Comparison of ENCODE assay signal across 7 cellular contexts in genomic region chr7:43673243-43673976, GRCh38. TPM values are rescaled to one million over a fixed set of nuclear protein-coding genes. Genes with fewer than 3 reads are reported as not detected.
DNase-seq lines count a peak whose midpoint lies in the region; ATAC-seq and TF ChIP-seq lines count a peak whose summit lies in the region.
"Not testable (repeated sequence)": the region's sequence is repeated elsewhere in the genome, so short reads cannot be mapped to it uniquely, and the experiment has no call there.

No MANE protein-coding gene starts in this region.

- not testable (repeated sequence) for H3K14ac ChIP-seq in IMR-90 (replicated peaks; ENCODE audit: low read depth, low read length)

- H3K27ac Mint-ChIP-seq in activated T-cell treated with anti-CD3 and anti-CD28 coated beads, Interleukin-2, amount 50 U/mL, for 72 hours: peak overlapping the region; percentile 42
- H3K27ac Mint-ChIP-seq in MCF 10A (ENCODE audit: low read depth, unreplicated experiment): peak overlapping the region; percentile 89

- H3K56ac ChIP-seq in IMR-90 (ENCODE audit: extremely low read depth, insufficient read depth, low read length): not testable (repeated sequence)

- H3K4me3 ChIP-seq in DOHH2 (ENCODE audit: low read length): peak overlapping the region; percentile 59
- H3K4me3 ChIP-seq in IMR-90 (ENCODE audit: insufficient read depth, low read depth, low read length); OCI-LY1 (ENCODE audit: low read depth, low read length, poor library complexity, severe bottlenecking); osteoblast (ENCODE audit: insufficient read depth, low read length): not testable (repeated sequence)

- peak overlapping the region; percentile 59; the same call in 1 of the 2 replicates for H2BK120ac ChIP-seq in IMR-90 (ENCODE audit: low read depth, low read length)

- H3K27ac ChIP-seq in DOHH2 (ENCODE audit: low read depth, low read length): peak overlapping the region; percentile 73
- peak overlapping the region; percentile 31; the same call in 1 of the 2 replicates for H3K27ac ChIP-seq in IMR-90 (ENCODE audit: insufficient read depth, low read length)
- peak overlapping the region; percentile 13 for H3K27ac ChIP-seq in OCI-LY1 (ENCODE audit: low read depth, low read length, poor library complexity, severe bottlenecking)
- peak overlapping the region; percentile 69 for H3K27ac ChIP-seq in osteoblast (ENCODE audit: low read depth, low read length)

- CTCF ChIA-PET in IMR-90 (lab: Yijun Ruan, JAX): interaction anchor here (0.9 kb wide), 1 partner anchor 27 kb away, joined by 3 read pairs; no protein-coding TSS in a partner anchor
- CTCF ChIA-PET in MCF 10A (lab: Yijun Ruan, JAX): interaction anchor here (0.6 to 1.3 kb wide), 3 partner anchors 27 to 91 kb away, joined by 4 to 8 read pairs (median 8); partner anchors contain the start of gene STK17A

- H4K20me1 ChIP-seq in DOHH2 (ENCODE audit: control insufficient read depth, insufficient read depth, low read depth, low read length); IMR-90 (ENCODE audit: insufficient read depth, low read length); OCI-LY1 (ENCODE audit: insufficient read depth, low read length); osteoblast (ENCODE audit: insufficient read depth, low read length): not testable (repeated sequence)

- H3K9ac ChIP-seq in IMR-90 (ENCODE audit: low read depth, low read length); OCI-LY1 (ENCODE audit: low read length): not testable (repeated sequence)

- H4K5ac ChIP-seq in IMR-90 (ENCODE audit: low read depth, low read length): peak overlapping the region; percentile 80; the same call in 1 of the 2 replicates

- H3K9me3 ChIP-seq in DOHH2 (ENCODE audit: control insufficient read depth, insufficient read depth, low read length): peaks cover 62% of the 10 kb centered on the region
- H3K9me3 ChIP-seq in IMR-90 (ENCODE audit: control insufficient read depth, insufficient read depth, low read length); osteoblast (ENCODE audit: low read depth, low read length): not testable (repeated sequence)
- H3K9me3 ChIP-seq in OCI-LY1 (ENCODE audit: low read length): peaks cover 31% of the 10 kb centered on the region

- in situ Hi-C loops in IMR-90 (cut with MboI; ENCODE audit: low sequenced_read_pairs): not testable (repeated sequence)

- intact Hi-C loops in IMR-90 (cut with micrococcal nuclease); MCF 10A (cut with micrococcal nuclease): not testable (repeated sequence)

- not testable (repeated sequence) for TF ChIP-seq CTCF in DOHH2 (IDR thresholded peaks at IDR 0.05; ENCODE audit: low read depth, low read length, poor library complexity, severe bottlenecking); IMR-90 (conservative IDR thresholded peaks at IDR 0.05; ENCODE audit: low read depth, low read length); OCI-LY1 (IDR thresholded peaks at IDR 0.05; ENCODE audit: low read length); MCF 10A (IDR thresholded peaks at IDR 0.05; ENCODE audit: unreplicated experiment); osteoblast (IDR thresholded peaks at IDR 0.05; ENCODE audit: extremely low read depth, low read depth, low read length)

- not testable (repeated sequence) for H3K9me1 ChIP-seq in IMR-90 (ENCODE audit: insufficient read depth, low read length)

- H3K27me3 ChIP-seq in DOHH2 (ENCODE audit: control insufficient read depth, low read length); IMR-90 (ENCODE audit: control insufficient read depth, insufficient read depth, low read length); OCI-LY1 (ENCODE audit: insufficient read depth, low read length); osteoblast (ENCODE audit: insufficient read depth, low read length): not testable (repeated sequence)

- POLR2A ChIA-PET in IMR-90 (lab: Charles Lee; ENCODE audit: unreplicated experiment): not testable (repeated sequence)
- POLR2A ChIA-PET in MCF 10A (lab: Yijun Ruan, JAX): interaction anchor here (0.6 to 2.7 kb wide), 8 partner anchors 22 to 106 kb away, joined by 3 to 9 read pairs (median 4); partner anchors contain the start of gene STK17A

- peak overlapping the region; percentile 13 to 71; a peak in 3 of 4 replicates for H4K8ac ChIP-seq in IMR-90 (ENCODE audit: low read depth in 2 of 2, low read length in 2 of 2)

- H3K4ac ChIP-seq in IMR-90 (ENCODE audit: low read depth, low read length): peak overlapping the region; percentile 64; the same call in 1 of the 2 replicates

- peaks cover 89% of the 10 kb centered on the region for H3K4me1 ChIP-seq in DOHH2 (ENCODE audit: control insufficient read depth, low read length)
- H3K4me1 ChIP-seq in IMR-90 (ENCODE audit: control insufficient read depth, insufficient read depth, low read length); osteoblast (ENCODE audit: insufficient read depth, low read length): not testable (repeated sequence)
- H3K4me1 ChIP-seq in OCI-LY1 (ENCODE audit: insufficient read depth, low read length, severe bottlenecking): peaks cover 10% of the 10 kb centered on the region

- dilution Hi-C loops in IMR-90 (cut with HindIII; ENCODE audit: low sequenced_read_pairs, unreplicated experiment): not testable (repeated sequence)

- H3K27me3 Mint-ChIP-seq in activated T-cell treated with anti-CD3 and anti-CD28 coated beads, Interleukin-2, amount 50 U/mL, for 72 hours (ENCODE audit: low read depth); MCF 10A (ENCODE audit: insufficient read depth, unreplicated experiment): not testable (repeated sequence)

- H3K79me1 ChIP-seq in IMR-90 (ENCODE audit: low read depth in 1 of 2, low read length in 2 of 2): peaks cover 14 to 42% of the 10 kb centered on the region in 2 experiments

- H3K79me2 ChIP-seq in DOHH2 (ENCODE audit: control insufficient read depth, low read length) (peaks cover 97% of the 10 kb centered on the region), OCI-LY1 (ENCODE audit: insufficient read depth, low read length) (peaks cover 81% of the 10 kb centered on the region), osteoblast (ENCODE audit: insufficient read depth, low read length) (peaks cover 73% of the 10 kb centered on the region)

- H3K18ac ChIP-seq in IMR-90 (ENCODE audit: low read depth, low read length): peak overlapping the region; percentile 92; the same call in 1 of the 2 replicates

- not testable (repeated sequence) for TF ChIP-seq RAD21 in IMR-90 (IDR thresholded peaks at IDR 0.05; ENCODE audit: low read length)

- TF ChIP-seq POLR2A in IMR-90 (IDR thresholded peaks at IDR 0.05; ENCODE audit: low read depth, low read length): not testable (repeated sequence)

- H3K36me3 Mint-ChIP-seq in activated T-cell treated with anti-CD3 and anti-CD28 coated beads, Interleukin-2, amount 50 U/mL, for 72 hours (ENCODE audit: insufficient read depth in 2 of 2): peaks cover 31 to 37% of the 10 kb centered on the region in 2 donors
- H3K36me3 Mint-ChIP-seq in MCF 10A (ENCODE audit: insufficient read depth, unreplicated experiment): not testable (repeated sequence)

- H2AK9ac ChIP-seq in IMR-90 (replicated peaks; ENCODE audit: low read depth, low read length, poor library complexity): not testable (repeated sequence)

- peak overlapping the region; percentile 97; the same call in 2 of the 3 replicates for H2BK15ac ChIP-seq in IMR-90 (ENCODE audit: low read depth, low read length)

- peaks cover 88% of the 10 kb centered on the region for H3K4me1 Mint-ChIP-seq in activated T-cell treated with anti-CD3 and anti-CD28 coated beads, Interleukin-2, amount 50 U/mL, for 72 hours (ENCODE audit: low read depth)
- H3K4me1 Mint-ChIP-seq in MCF 10A (ENCODE audit: insufficient read depth, unreplicated experiment): peaks cover 18% of the 10 kb centered on the region

- peak overlapping the region; percentile 60; the same call in 1 of the 2 replicates for H2BK20ac ChIP-seq in IMR-90 (ENCODE audit: low read depth, low read length)

- H2BK5ac ChIP-seq in IMR-90 (ENCODE audit: low read depth, low read length, poor library complexity, severe bottlenecking): peak overlapping the region; percentile 80

- not testable (repeated sequence) for ATAC-seq in IMR-90 (ENCODE audit: low read depth); activated T-cell treated with anti-CD3 and anti-CD28 coated beads, Interleukin-2, amount 50 U/mL, for 72 hours (replicated peaks in 1 of 2)

- not testable (repeated sequence) for H3K23ac ChIP-seq in IMR-90 (ENCODE audit: low read depth, low read length)

- not testable (repeated sequence) for H3K9me2 ChIP-seq in DOHH2 (replicated peaks; ENCODE audit: control insufficient read depth, low read length); OCI-LY1 (ENCODE audit: low read depth, low read length)

- H3K4me2 ChIP-seq in DOHH2 (ENCODE audit: low read length): peak overlapping the region; percentile 54
- not testable (repeated sequence) for H3K4me2 ChIP-seq in IMR-90 (ENCODE audit: low read depth, low read length); OCI-LY1 (ENCODE audit: low read length); osteoblast (ENCODE audit: insufficient read depth, low read length)

- no CpG with 5 or more reads among the region's 5 CpGs for WGBS in IMR-90 (ENCODE audit: extremely low coverage in 2 of 2, insufficient read length in 1 of 2), 2 experiments

- not testable (repeated sequence) for DNase-seq in IMR-90; activated T-cell treated with anti-CD3 and anti-CD28 coated beads, Interleukin-2, amount 50 U/mL, for 72 hours; MCF 10A (ENCODE audit: unreplicated experiment); osteoblast (ENCODE audit: insufficient read length, low spot score, missing footprints)
- DNase-seq in glomerular visceral epithelial cell (ENCODE audit: extremely low spot score): peak; percentile 60

- not testable (repeated sequence) for H3K4me3 Mint-ChIP-seq in activated T-cell treated with anti-CD3 and anti-CD28 coated beads, Interleukin-2, amount 50 U/mL, for 72 hours; MCF 10A (ENCODE audit: unreplicated experiment)

- BruUV-seq in IMR-90 (replicated peaks; lab: Mats Ljungman, UMichigan); MCF 10A (replicated peaks; lab: Mats Ljungman, UMichigan): not testable (repeated sequence)

- peak overlapping the region; percentile 23; the same call in 1 of the 2 replicates for H4K91ac ChIP-seq in IMR-90 (ENCODE audit: insufficient read depth, low read depth, low read length)

- H2AK5ac ChIP-seq in IMR-90 (ENCODE audit: low read depth, low read length): peak overlapping the region; percentile 51; the same call in 1 of the 2 replicates

- not testable (repeated sequence) for H2AFZ ChIP-seq in IMR-90 (replicated peaks; ENCODE audit: low read length, poor library complexity); OCI-LY1 (ENCODE audit: low read length); osteoblast (ENCODE audit: low read length)

- peaks cover 17 to 22% of the 10 kb centered on the region in 2 donors for H3K9me3 Mint-ChIP-seq in activated T-cell treated with anti-CD3 and anti-CD28 coated beads, Interleukin-2, amount 50 U/mL, for 72 hours
- H3K9me3 Mint-ChIP-seq in MCF 10A (ENCODE audit: unreplicated experiment): not testable (repeated sequence)

- H3K36me3 ChIP-seq in DOHH2 (ENCODE audit: control insufficient read depth, low read length) (peaks cover 64% of the 10 kb centered on the region), OCI-LY1 (ENCODE audit: insufficient read depth, low read length) (peaks cover 44% of the 10 kb centered on the region)
- H3K36me3 ChIP-seq in IMR-90 (ENCODE audit: control insufficient read depth, insufficient read depth, low read length); osteoblast (ENCODE audit: insufficient read depth, low read length): not testable (repeated sequence)

- peaks cover 11% of the 10 kb centered on the region for H3F3A ChIP-seq in DOHH2 (ENCODE audit: control insufficient read depth, insufficient read depth)
- not testable (repeated sequence) for H3F3A ChIP-seq in OCI-LY1 (ENCODE audit: insufficient read depth, low read length)

RNA-seq across cellular contexts. Expression of gene COA1, which starts 55.9 kb away (rescaled TPM):
- total RNA-seq in IMR-90 (2012; rRNA removed): 59.5 and 66.4 TPM in 2 replicates
- 24.2 and 34.2 TPM in 2 replicates for polyA plus RNA-seq in IMR-90 (2012; rRNA removed)
- polyA plus RNA-seq in IMR-90 (2012; cell fraction: cytosol; rRNA removed): 8.0 and 13.1 TPM in 2 replicates
- 10.3 and 43.3 TPM in 2 replicates for polyA plus RNA-seq in IMR-90 (2012; cell fraction: nucleus; rRNA removed; ENCODE audit: low replicate concordance)
- total RNA-seq in activated T-cell treated with anti-CD3 and anti-CD28 coated beads, Interleukin-2, amount 50 U/mL, for 72 hours: 100 to 1,000 TPM in 1 of 2 donors, 10 to 100 TPM in 1; 85.4 to 106 TPM
- 65.5 and 68.5 TPM in 2 replicates for total RNA-seq in MCF 10A (2022)
- 34.0 and 39.2 TPM in 2 replicates for total RNA-seq in osteoblast

Comparison
In these comparisons a context has a peak if more than half of its experiments do, and no peak if none do; other contexts are left out.
1. H3K27ac ChIP-seq: peak in every context shown above with its lines; median percentile 73 in DOHH2; 69 in osteoblast; 31 in IMR-90; 13 in OCI-LY1.